ENCODE assay signal across 7 cellular contexts in the genomic region with DNA sequence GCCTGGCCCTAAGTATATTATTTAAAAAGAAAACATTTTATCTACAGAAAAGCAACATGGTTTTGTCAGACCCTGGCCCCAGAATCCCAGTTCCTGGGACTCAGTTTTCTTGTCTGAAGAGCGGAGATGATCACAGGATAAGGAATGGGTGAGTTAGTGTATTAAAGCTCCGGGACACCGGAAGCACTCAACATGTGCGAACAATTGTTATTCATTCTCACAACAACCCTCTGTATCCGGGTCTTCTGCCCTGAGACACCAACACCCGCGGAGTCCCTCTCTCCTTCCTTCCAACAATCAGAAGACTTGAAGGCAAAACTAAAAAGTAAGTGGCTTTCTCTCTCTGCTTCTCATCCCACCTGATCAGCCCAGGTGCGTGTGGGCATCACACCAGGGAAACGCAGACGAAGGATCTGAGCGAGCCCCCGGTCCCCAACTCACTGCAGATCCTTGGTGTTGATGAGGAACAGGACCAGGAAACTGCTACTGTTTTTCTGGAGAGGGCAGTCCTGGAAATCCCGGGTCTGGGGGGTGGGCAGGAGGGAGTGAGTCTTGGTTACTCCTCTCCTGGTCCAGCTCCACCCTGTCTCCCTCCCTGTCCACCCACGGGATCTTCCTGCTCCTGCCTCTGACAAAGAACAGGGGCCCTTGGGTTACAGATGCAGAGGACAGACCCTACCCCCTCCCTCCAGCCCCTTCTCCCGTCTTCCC. TPM values are rescaled to one million over a fixed set of nuclear protein-coding genes. Genes with fewer than 3 reads are reported as not detected.
DNase-seq lines count a peak whose midpoint lies in the region; ATAC-seq and TF ChIP-seq lines count a peak whose summit lies in the region.
"Had no signal": no experiment of that assay in that cellular context is flagged by ENCODE, and none has a peak within 500 bp of the region (broad histone marks: within the 10 kb centered on the region; RNA-seq: fewer than 3 reads in every experiment).

No MANE protein-coding gene starts in this region.

- no peaks in the 10 kb centered on the region for H3K9me3 Mint-ChIP-seq in activated naive CD4-positive, alpha-beta T cell treated with anti-CD3 and anti-CD28 coated beads, Interleukin-2, amount 10 ng/mL, durations not matched to agents 7 days and 5 days

- intact Hi-C loops in heart left ventricle (cut with DNase I) = loop anchor here in 8 of 10 donors (5.0 to 10.0 kb wide), 6 partner anchors 101 to 363 kb away; partner anchors contain the start of gene ALKBH7 (in 1 of the 8)

- peaks cover 33% of the 10 kb centered on the region for H3K4me1 Mint-ChIP-seq in activated naive CD4-positive, alpha-beta T cell treated with anti-CD3 and anti-CD28 coated beads, Interleukin-2, amount 10 ng/mL, durations not matched to agents 7 days and 5 days

- TF ChIP-seq EP300 in tibial nerve (IDR thresholded peaks at IDR 0.05) (no peak), suprapubic skin (IDR thresholded peaks at IDR 0.05) (no peak)

- no peaks in the 10 kb centered on the region for H3K27me3 ChIP-seq in tibial nerve
- H3K27me3 ChIP-seq in suprapubic skin = no peaks in the 10 kb centered on the region
- no peaks in the 10 kb centered on the region for H3K27me3 ChIP-seq in heart left ventricle

- H3K4me3 ChIP-seq in fibroblast of pulmonary artery (replicated peaks; ENCODE audit: low read depth, low read length) (peak overlapping the region; percentile 97), tibial nerve (no peak overlapping the region), suprapubic skin (no peak overlapping the region), heart left ventricle (no peak overlapping the region)

- peaks cover 18% of the 10 kb centered on the region for H3K36me3 Mint-ChIP-seq in activated naive CD4-positive, alpha-beta T cell treated with anti-CD3 and anti-CD28 coated beads, Interleukin-2, amount 10 ng/mL, durations not matched to agents 7 days and 5 days

- 43 to 57% methylated on average over 15 of the region's 15 CpGs for WGBS in tibial nerve, 2 donors
- WGBS in suprapubic skin = 82% methylated on average over 15 of the region's 15 CpGs
- WGBS in heart left ventricle, 4 donors = 59 to 69% (median 62%) methylated on average over 15 of the region's 15 CpGs

- H3K4me1 ChIP-seq in tibial nerve = peaks cover 0 to 44% (median 28%) of the 10 kb centered on the region in 4 donors
- H3K4me1 ChIP-seq in suprapubic skin = peaks cover 29% of the 10 kb centered on the region
- H3K4me1 ChIP-seq in heart left ventricle = peaks cover 6 to 38% (median 27%) of the 10 kb centered on the region in 12 donors

- H3K27ac Mint-ChIP-seq in activated naive CD4-positive, alpha-beta T cell treated with anti-CD3 and anti-CD28 coated beads, Interleukin-2, amount 10 ng/mL, durations not matched to agents 7 days and 5 days = peak overlapping the region; percentile 98

- H3K27ac ChIP-seq in tibial nerve (peak overlapping the region in 3 of 4 donors; percentile 97 to 98 (median 98)), suprapubic skin (no peak overlapping the region), heart left ventricle (peak overlapping the region in 5 of 12 donors; percentile 93 to 99 (median 98))

- DNase-seq in activated naive CD4-positive, alpha-beta T cell treated with anti-CD3 and anti-CD28 coated beads, Interleukin-2, amount 10 ng/mL, durations not matched to agents 7 days and 5 days = no peak
- no peak for DNase-seq in activated naive CD4-positive, alpha-beta T cell treated with Interleukin-2 at 50 U/mL for 16 hours
- no peak for DNase-seq in fibroblast of pulmonary artery (ENCODE audit: low read depth)
- DNase-seq in tibial nerve (ENCODE audit: low spot score in 2 of 2) = no peak
- DNase-seq in suprapubic skin (ENCODE audit: low spot score in 2 of 2) = no peak
- no peak for DNase-seq in heart left ventricle
- DNase-seq: cerebellar nuclear complex had no signal

- H3K36me3 ChIP-seq in tibial nerve (peaks cover 0 to 51% (median 0%) of the 10 kb centered on the region in 3 donors), suprapubic skin (peaks cover 36% of the 10 kb centered on the region), heart left ventricle (peaks cover 0 to 34% (median 10%) of the 10 kb centered on the region in 9 donors)

- peak overlapping the region; percentile 98 for H3K4me3 Mint-ChIP-seq in activated naive CD4-positive, alpha-beta T cell treated with anti-CD3 and anti-CD28 coated beads, Interleukin-2, amount 10 ng/mL, durations not matched to agents 7 days and 5 days

- H3K9me3 ChIP-seq in tibial nerve (no peaks in the 10 kb centered on the region), suprapubic skin (no peaks in the 10 kb centered on the region), heart left ventricle (no peaks in the 10 kb centered on the region)

- CTCF ChIA-PET in activated naive CD4-positive, alpha-beta T cell treated with anti-CD3 and anti-CD28 coated beads, Interleukin-2, amount 10 ng/mL, durations not matched to agents 7 days and 5 days (lab: Charles Lee) = interaction anchor here (0.8 to 4.3 kb wide), 7 partner anchors 11 to 218 kb away, joined by 3 to 72 read pairs (median 5); no protein-coding TSS in a partner anchor

- TF ChIP-seq CTCF in fibroblast of pulmonary artery (IDR thresholded peaks at IDR 0.05; ENCODE audit: low read length, missing control alignments) (no peak), tibial nerve (IDR thresholded peaks at IDR 0.05) (no peak), suprapubic skin (IDR thresholded peaks at IDR 0.05) (no peak), heart left ventricle (IDR thresholded peaks at IDR 0.05) (no peak)

- no peak for TF ChIP-seq POLR2A in tibial nerve (IDR thresholded peaks at IDR 0.05)
- no peak for TF ChIP-seq POLR2A in suprapubic skin (IDR thresholded peaks at IDR 0.05)
- no peak for TF ChIP-seq POLR2A in heart left ventricle (IDR thresholded peaks at IDR 0.05)

- ATAC-seq in heart left ventricle = no peak

- H3K27me3 Mint-ChIP-seq in activated naive CD4-positive, alpha-beta T cell treated with anti-CD3 and anti-CD28 coated beads, Interleukin-2, amount 10 ng/mL, durations not matched to agents 7 days and 5 days = peaks cover 4% of the 10 kb centered on the region

RNA-seq across cellular contexts. Expression of gene GPR108, which starts 2.0 kb away (rescaled TPM):
- 10 to 100 TPM; 53.4 to 79.2 (median 65.9) TPM for total RNA-seq in tibial nerve
- 10 to 100 TPM; 52.9 to 72.7 (median 60.7) TPM for total RNA-seq in suprapubic skin
- 10 to 100 TPM; 19.2 to 47.9 (median 27.7) TPM for total RNA-seq in heart left ventricle
- polyA plus RNA-seq in heart left ventricle = 10 to 100 TPM; 35.5 to 39.1 TPM

RNA-seq across cellular contexts. Expression of gene TRIP10, which starts 4.1 kb away (rescaled TPM):
- total RNA-seq in tibial nerve = 100 to 1,000 TPM in 3 of 4 donors, 10 to 100 TPM in 1; 96.1 to 148 (median 110) TPM
- 10 to 100 TPM; 25.5 to 80.7 (median 40.5) TPM for total RNA-seq in suprapubic skin
- total RNA-seq in heart left ventricle = 100 to 1,000 TPM in 3 of 9 donors, 10 to 100 TPM in 6; 62.5 to 135 (median 72.8) TPM
- polyA plus RNA-seq in heart left ventricle = 100 to 1,000 TPM; 110 to 172 TPM

RNA-seq across cellular contexts. Expression of gene C3, which starts 14.9 kb away (rescaled TPM):
- total RNA-seq in tibial nerve = 1,000 to 10,000 TPM in 1 of 4 donors, 100 to 1,000 TPM in 3; 256 to 1,128 (median 733) TPM
- total RNA-seq in suprapubic skin = 100 to 1,000 TPM in 2 of 4 donors, 10 to 100 TPM in 2; 55.3 to 109 (median 86.8) TPM
- total RNA-seq in heart left ventricle = 1,000 to 10,000 TPM in 1 of 9 donors, 100 to 1,000 TPM in 3, 10 to 100 TPM in 5; 31.7 to 1,888 (median 81.0) TPM
- polyA plus RNA-seq in heart left ventricle = 100 to 1,000 TPM in 1 of 2 donors, 10 to 100 TPM in 1; 64.9 to 136 TPM

RNA-seq across cellular contexts. Expression of gene SH2D3A, which starts 31.9 kb away (rescaled TPM):
- 1 to 10 TPM in 1 of 4 donors, under 1 TPM in 2, not detected in 1; 0.39 to 4.2 (median 0.44) TPM for total RNA-seq in tibial nerve
- total RNA-seq in suprapubic skin = 10 to 100 TPM; 52.4 to 77.2 (median 66.8) TPM
- total RNA-seq in heart left ventricle = under 1 TPM in 3 of 9 donors, not detected in 6; 0.12 to 0.56 (median 0.52) TPM
- under 1 TPM; 0.08 to 0.25 TPM for polyA plus RNA-seq in heart left ventricle

RNA-seq across cellular contexts. Expression of gene VAV1, which starts 37.2 kb away (rescaled TPM):
- total RNA-seq in tibial nerve (10 to 100 TPM in 1 of 4 donors, 1 to 10 TPM in 3; 4.0 to 16.2 (median 5.8) TPM), suprapubic skin (1 to 10 TPM; 1.1 to 3.1 (median 1.2) TPM), heart left ventricle (10 to 100 TPM in 1 of 9 donors, 1 to 10 TPM in 5, under 1 TPM in 3; 0.69 to 25.6 (median 1.7) TPM)
- 1 to 10 TPM in 1 of 2 donors, under 1 TPM in 1; 0.91 to 1.2 TPM for polyA plus RNA-seq in heart left ventricle
